20 cellular contexts compared by ENCODE assay signal in genomic region chr1:200179126-200179780, GRCh38.
DNase-seq lines count a peak whose midpoint lies in the region; ATAC-seq, FAIRE-seq and TF ChIP-seq lines count a peak whose summit lies in the region.
"Had no signal": no experiment of that assay in that cellular context is flagged by ENCODE, and none has a peak within 500 bp of the region (broad histone marks: within the 10 kb centered on the region; RNA-seq: fewer than 3 reads in every experiment).

No MANE protein-coding gene starts in this region.

- H3K36me3 ChIP-seq in bronchial epithelial cell (ENCODE audit: control insufficient read depth, insufficient read depth, low read length), result no peaks in the 10 kb centered on the region
- H3K36me3 ChIP-seq: cardiac muscle cell had no signal

- H3K27ac Mint-ChIP-seq in HFFc6, result peak overlapping the region; percentile 91
- H3K27ac Mint-ChIP-seq: activated naive CD4-positive, alpha-beta T cell treated with anti-CD3 and anti-CD28 coated beads for 36 hours; natural killer cell had no signal

- DNase-seq in AG08395 (ENCODE audit: low spot score), result peak; percentile 20
- DNase-seq in HFFc6, result peak; percentile 72
- peak; percentile 71 for DNase-seq in bronchial epithelial cell (ENCODE audit: low read depth)
- DNase-seq in foreskin fibroblast, result peak; percentile 61 to 77
- DNase-seq in stimulated activated naive CD4-positive, alpha-beta T cell treated with Interleukin-2 at 50 U/mL for 16 hours (lab: John Stamatoyannopoulos, UW), result no peak
- no peak for DNase-seq in ureter (ENCODE audit: low spot score)
- no peak for DNase-seq in HT-29 (ENCODE audit: low spot score)
- DNase-seq: ACHN; activated CD8-positive, alpha-beta memory T cell treated with anti-CD3 and anti-CD28 coated beads, Interleukin-2, amount 50 U/mL, for 48 hours; activated naive CD4-positive, alpha-beta T cell treated with anti-CD3 and anti-CD28 coated beads for 36 hours; effector memory CD4-positive, alpha-beta T cell; GF-D8; H7; natural killer cell; NCI-H345; SHP77 treated with DMSO at 0.1 percent for 48 hours; T1000 had no signal

- FAIRE-seq in bronchial epithelial cell (lab: Jason Lieb, UNC), result no peak
- FAIRE-seq: urothelium cell line had no signal

- peak overlapping the region; percentile 58 for H3K4me3 Mint-ChIP-seq in HFFc6
- H3K4me3 Mint-ChIP-seq: activated naive CD4-positive, alpha-beta T cell treated with anti-CD3 and anti-CD28 coated beads for 36 hours; natural killer cell had no signal

- H3K36me3 Mint-ChIP-seq in HFFc6 (ENCODE audit: low read depth), result peaks cover 5% of the 10 kb centered on the region
- H3K36me3 Mint-ChIP-seq: natural killer cell had no signal

- no peaks in the 10 kb centered on the region for H3K9me3 Mint-ChIP-seq in HFFc6
- H3K9me3 Mint-ChIP-seq: activated naive CD4-positive, alpha-beta T cell treated with anti-CD3 and anti-CD28 coated beads for 36 hours; natural killer cell had no signal

- H3K27me3 Mint-ChIP-seq in HFFc6 (ENCODE audit: insufficient read depth), result peaks cover 4% of the 10 kb centered on the region; the same call in 1 of the 2 replicates

- H3K4me1 Mint-ChIP-seq in HFFc6 (ENCODE audit: low read depth), result peaks cover 64% of the 10 kb centered on the region

- no peak for ATAC-seq in HG03469 (IDR thresholded peaks at IDR 0.05; ENCODE audit: unreplicated experiment)
- ATAC-seq: natural killer cell had no signal

- no peak for TF ChIP-seq CTCF in HFFc6 (IDR thresholded peaks at IDR 0.05)
- TF ChIP-seq CTCF in bronchial epithelial cell (IDR thresholded peaks at IDR 0.05; ENCODE audit: insufficient read depth, low read length, severe bottlenecking), result no peak
- no peak for TF ChIP-seq CTCF in foreskin fibroblast (IDR thresholded peaks at IDR 0.05; ENCODE audit: low read depth, low read length)

- H3K27me3 ChIP-seq in bronchial epithelial cell (ENCODE audit: control insufficient read depth, insufficient read depth, low read length), result no peaks in the 10 kb centered on the region
- H3K27me3 ChIP-seq: cardiac muscle cell had no signal

- H3K4me3 ChIP-seq in bronchial epithelial cell (ENCODE audit: low read depth, low read length) (no peak overlapping the region), foreskin fibroblast (ENCODE audit: low read depth in 1 of 2, low read length in 2 of 2) (no peak overlapping the region)
- H3K4me3 ChIP-seq: cardiac muscle cell had no signal

Comparison
In these comparisons a context has a peak if more than half of its experiments do, and no peak if none do; other contexts are left out.
1. DNase-seq: peak in AG08395 (single experiment), HFFc6 (single experiment), bronchial epithelial cell (single experiment) and foreskin fibroblast (2 of 2); none in stimulated activated naive CD4-positive, alpha-beta T cell treated with Interleukin-2 at 50 U/mL for 16 hours (single experiment), ureter (single experiment) and HT-29 (single experiment).